Comparison of ENCODE assay signal across 19 cellular contexts in genomic region chr11:92779746-92780145, GRCh38.
A peak's percentile ranks its signal among the peaks of the same experiment; 100 is the strongest.
DNase-seq lines count a peak whose midpoint lies in the region; ATAC-seq and TF ChIP-seq lines count a peak whose summit lies in the region.
"Had no signal": no experiment of that assay in that cellular context is flagged by ENCODE, and none has a peak within 500 bp of the region (broad histone marks: within the 10 kb centered on the region; RNA-seq: fewer than 3 reads in every experiment).

No MANE protein-coding gene starts in this region.

- H3K4me1 Mint-ChIP-seq in endodermal cell (peaks cover 17% of the 10 kb centered on the region), progenitor cell of endocrine pancreas (ENCODE audit: low read depth) (peaks cover 9% of the 10 kb centered on the region)
- H3K4me1 Mint-ChIP-seq: B cell; CD4-positive, CD25-positive, alpha-beta regulatory T cell had no signal

- no peak overlapping the region for H3K9ac ChIP-seq in DND-41 (ENCODE audit: low read depth, low read length)
- H3K9ac ChIP-seq in HUES48 (ENCODE audit: low read depth, low read length), result no peak overlapping the region
- no peak overlapping the region for H3K9ac ChIP-seq in endodermal cell (ENCODE audit: extremely low read depth, low read length, poor library complexity, severe bottlenecking)
- H3K9ac ChIP-seq: BLaER1 had no signal

- TF ChIP-seq CTCF in DND-41 (IDR thresholded peaks at IDR 0.05; ENCODE audit: borderline replicate concordance, extremely low read depth, low read length, poor library complexity, severe bottlenecking) (no peak), endodermal cell (conservative IDR thresholded peaks at IDR 0.05) (no peak), progenitor cell of endocrine pancreas (IDR thresholded peaks at IDR 0.05; ENCODE audit: unreplicated experiment) (no peak), brain microvascular endothelial cell (IDR thresholded peaks at IDR 0.05; ENCODE audit: low read depth, low read length, missing control alignments) (no peak)

- no peak overlapping the region for H3K27ac ChIP-seq in DND-41 (ENCODE audit: low read length)
- H3K27ac ChIP-seq in HUES48 (ENCODE audit: low read depth, low read length), result peak overlapping the region; percentile 44
- no peak overlapping the region for H3K27ac ChIP-seq in endodermal cell (ENCODE audit: low read depth, low read length)
- no peak overlapping the region for H3K27ac ChIP-seq in brain microvascular endothelial cell
- H3K27ac ChIP-seq: 22Rv1, BLaER1, C4-2B had no signal

- H3K36me3 Mint-ChIP-seq in endodermal cell (ENCODE audit: low read depth) (no peaks in the 10 kb centered on the region), progenitor cell of endocrine pancreas (ENCODE audit: insufficient read depth) (no peaks in the 10 kb centered on the region)
- H3K36me3 Mint-ChIP-seq: CD4-positive, CD25-positive, alpha-beta regulatory T cell; CD8-positive, alpha-beta T cell had no signal

- no peaks in the 10 kb centered on the region for H3K27me3 ChIP-seq in DND-41 (ENCODE audit: insufficient read depth, low read length, poor library complexity)
- no peaks in the 10 kb centered on the region for H3K27me3 ChIP-seq in HUES48 (ENCODE audit: control insufficient read depth, insufficient read depth, low read length)
- no peaks in the 10 kb centered on the region for H3K27me3 ChIP-seq in endodermal cell (ENCODE audit: control insufficient read depth, insufficient read depth, low read length, poor library complexity, severe bottlenecking)
- H3K27me3 ChIP-seq in brain microvascular endothelial cell (replicated peaks), result no peaks in the 10 kb centered on the region
- H3K27me3 ChIP-seq: BLaER1 had no signal

- H3K9me3 Mint-ChIP-seq in endodermal cell (no peaks in the 10 kb centered on the region), progenitor cell of endocrine pancreas (ENCODE audit: low read depth) (no peaks in the 10 kb centered on the region)
- H3K9me3 Mint-ChIP-seq: CD8-positive, alpha-beta T cell; H9 had no signal

- H3K27ac Mint-ChIP-seq in endodermal cell (no peak overlapping the region), progenitor cell of endocrine pancreas (peak overlapping the region; percentile 83)
- H3K27ac Mint-ChIP-seq: B cell; CD4-positive, CD25-positive, alpha-beta regulatory T cell; CD8-positive, alpha-beta T cell; H9 had no signal

- H3K36me3 ChIP-seq in DND-41 (ENCODE audit: insufficient read depth, low read length), result no peaks in the 10 kb centered on the region
- no peaks in the 10 kb centered on the region for H3K36me3 ChIP-seq in HUES48 (ENCODE audit: control insufficient read depth, insufficient read depth, low read length)
- H3K36me3 ChIP-seq in endodermal cell (ENCODE audit: control insufficient read depth, insufficient read depth, low read length), result no peaks in the 10 kb centered on the region
- no peaks in the 10 kb centered on the region for H3K36me3 ChIP-seq in brain microvascular endothelial cell (replicated peaks)
- H3K36me3 ChIP-seq: BLaER1 had no signal

- H3K4me3 ChIP-seq in DND-41 (ENCODE audit: low read depth in 1 of 2, low read length in 2 of 2) (no peak overlapping the region), HUES48 (ENCODE audit: low read depth, low read length) (no peak overlapping the region), endodermal cell (ENCODE audit: low read length) (no peak overlapping the region), brain microvascular endothelial cell (ENCODE audit: low read depth, low read length) (no peak overlapping the region)
- H3K4me3 ChIP-seq: BLaER1 had no signal

- DNase-seq in DND-41 (no peak), endodermal cell (peak; percentile 59), progenitor cell of endocrine pancreas (ENCODE audit: low spot score, unreplicated experiment) (no peak), brain microvascular endothelial cell (no peak)
- no peak for DNase-seq in stimulated activated CD4-positive, alpha-beta T cell treated with anti-CD3 and anti-CD28 coated beads, Interleukin-2, amount 100 ng/mL, for 48 hours
- DNase-seq: Caco-2; CD4-positive, CD25-positive, alpha-beta regulatory T cell; CD8-positive, alpha-beta T cell; DMS153; DMS79; GF-D8; H9 had no signal

- in situ Hi-C loops in brain microvascular endothelial cell (cut with HindIII; ENCODE audit: low pct_ligation_motif_present, low sequenced_read_pairs), result no loop called here

- no peaks in the 10 kb centered on the region for H3K79me2 ChIP-seq in DND-41 (ENCODE audit: insufficient read depth, low read length)

- WGBS in endodermal cell (ENCODE audit: insufficient coverage in 1 of 2, insufficient read length in 1 of 2), 2 experiments, result 67 to 73% methylated on average over 4 of the region's 5 CpGs

- ATAC-seq in DND-41 (ENCODE audit: insufficient read depth, low read depth), result no peak
- no peak for ATAC-seq in GM21447 (IDR thresholded peaks at IDR 0.05; ENCODE audit: unreplicated experiment)
- ATAC-seq: CD8-positive, alpha-beta T cell; HCT116 had no signal

- H2AFZ ChIP-seq in DND-41 (ENCODE audit: low read depth, low read length), result peak overlapping the region; percentile 13; the same call in 1 of the 2 replicates

- H3K27me3 Mint-ChIP-seq in endodermal cell (ENCODE audit: insufficient read depth) (peaks cover 1% of the 10 kb centered on the region), progenitor cell of endocrine pancreas (no peaks in the 10 kb centered on the region)
- H3K27me3 Mint-ChIP-seq: B cell had no signal

- H3K4me3 Mint-ChIP-seq in endodermal cell (no peak overlapping the region), progenitor cell of endocrine pancreas (ENCODE audit: low read depth) (no peak overlapping the region)
- H3K4me3 Mint-ChIP-seq: B cell; CD4-positive, CD25-positive, alpha-beta regulatory T cell; CD8-positive, alpha-beta T cell; H9 had no signal

- H4K20me1 ChIP-seq in DND-41 (ENCODE audit: insufficient read depth, low read length), result no peaks in the 10 kb centered on the region
- H4K20me1 ChIP-seq: BLaER1 had no signal

- H3K9me3 ChIP-seq in DND-41 (ENCODE audit: insufficient read depth, low read length, severe bottlenecking), result no peaks in the 10 kb centered on the region
- no peaks in the 10 kb centered on the region for H3K9me3 ChIP-seq in HUES48 (ENCODE audit: control insufficient read depth, insufficient read depth, low read length)
- no peaks in the 10 kb centered on the region for H3K9me3 ChIP-seq in endodermal cell (ENCODE audit: control insufficient read depth, low read length)
- H3K9me3 ChIP-seq: BLaER1, Caco-2 had no signal

- H3K4me2 ChIP-seq in DND-41 (ENCODE audit: insufficient read depth, low read length), result no peak overlapping the region
- H3K4me2 ChIP-seq: BLaER1 had no signal

- H3K4me1 ChIP-seq in DND-41 (ENCODE audit: insufficient read depth, low read length) (peaks cover 7% of the 10 kb centered on the region), HUES48 (ENCODE audit: control insufficient read depth, insufficient read depth, low read length) (peaks cover 26% of the 10 kb centered on the region), endodermal cell (ENCODE audit: control insufficient read depth, insufficient read depth, low read length) (no peaks in the 10 kb centered on the region)
- H3K4me1 ChIP-seq: BLaER1, Caco-2 had no signal
